Comparison of ENCODE assay signal across 25 cellular contexts in the genomic region with DNA sequence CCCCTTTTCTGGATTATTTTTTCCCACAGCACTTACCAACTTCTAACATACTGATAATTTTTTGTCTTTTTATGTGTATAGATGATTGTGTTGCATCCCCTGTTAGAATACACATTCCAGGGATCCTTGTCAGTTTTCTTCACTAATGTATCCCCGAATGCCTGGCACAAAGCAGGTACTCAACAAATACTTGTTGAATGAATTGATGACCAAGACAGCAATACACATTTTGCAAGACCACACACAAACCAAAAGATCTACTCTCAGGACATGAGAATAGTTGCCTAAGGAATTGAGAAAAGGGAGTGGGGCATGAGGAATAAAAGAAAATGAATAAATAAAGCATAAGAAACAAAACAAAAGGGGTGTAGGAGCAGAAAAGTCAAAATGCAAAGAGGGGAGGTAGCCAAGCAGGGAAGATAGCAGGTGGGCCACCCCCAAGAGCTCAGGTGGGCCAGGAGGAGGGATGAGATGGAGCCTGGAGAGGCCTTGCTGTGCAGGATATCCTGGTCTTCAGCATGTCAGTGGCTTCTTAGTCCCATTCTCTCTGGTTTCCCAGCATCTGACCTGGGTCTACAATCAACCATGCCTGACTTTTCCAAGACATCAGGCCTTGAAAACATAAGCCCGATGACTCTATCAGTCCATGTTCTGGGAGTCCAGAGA.
"Had no signal": no experiment of that assay in that cellular context is flagged by ENCODE, and none has a peak within 500 bp of the region (broad histone marks: within the 10 kb centered on the region; RNA-seq: fewer than 3 reads in every experiment).

No MANE protein-coding gene starts in this region.

- H3K4me3 ChIP-seq: esophagus squamous epithelium, pancreas, psoas muscle, sigmoid colon, thyroid gland, upper lobe of right lung had no signal

- DNase-seq: activated B cell treated with CpG ODN at 0.5 μM for 24 hours; activated CD4-positive, alpha-beta T cell treated with anti-CD3 and anti-CD28 coated beads, Interleukin-2, amount 50 U/mL, for 1 hour; activated CD8-positive, alpha-beta T cell treated with anti-CD3 and anti-CD28 coated beads for 36 hours; activated gamma-delta T cell treated with Interleukin-2 at 50 U/mL for 16 hours; activated T-cell treated with anti-CD3 and anti-CD28 coated beads, Interleukin-2, amount 50 U/mL, for 4 hours; esophagus squamous epithelium; foreskin melanocyte; immature natural killer cell; nucleus accumbens; pancreas; psoas muscle; sigmoid colon; small intestine; stimulated activated CD4-positive, alpha-beta T cell treated with anti-CD3 and anti-CD28 coated beads, Interleukin-4, amount 100 ng/mL, for 24 hours; substantia nigra; T-helper 2 cell; thyroid gland; upper lobe of right lung had no signal

- ATAC-seq: activated CD8-positive, alpha-beta T cell treated with anti-CD3 and anti-CD28 coated beads for 36 hours; activated T-cell treated with anti-CD3 and anti-CD28 coated beads, Interleukin-2, amount 50 U/mL, for 4 hours; activated T-helper 17 cell treated with anti-CD3 and anti-CD28 coated beads, Interleukin-2, amount 50 U/mL, for 72 hours; psoas muscle; stimulated activated effector memory CD8-positive, alpha-beta T cell treated with anti-CD3 and anti-CD28 coated beads, Interleukin-12 subunit alpha, Interleukin-12 subunit beta, amount 100 ng/mL, for 72 hours; upper lobe of right lung had no signal

- H3K4me1 ChIP-seq: pancreas, psoas muscle, sigmoid colon, thyroid gland, upper lobe of right lung had no signal

- H3K9me3 ChIP-seq: esophagus squamous epithelium, pancreas, psoas muscle, sigmoid colon, thyroid gland, upper lobe of right lung had no signal

- H3K27ac ChIP-seq: esophagus squamous epithelium, psoas muscle, sigmoid colon, thyroid gland, upper lobe of right lung had no signal

- H3K9me3 Mint-ChIP-seq: activated B cell treated with CpG ODN at 0.5 μM for 24 hours; activated CD8-positive, alpha-beta T cell treated with anti-CD3 and anti-CD28 coated beads for 36 hours; activated naive CD4-positive, alpha-beta T cell treated with anti-CD3 and anti-CD28 coated beads, Interleukin-2, amount 50 U/mL, for 24 hours; activated T-cell treated with anti-CD3 and anti-CD28 coated beads, Interleukin-2, amount 50 U/mL, for 4 hours; activated T-helper 17 cell treated with anti-CD3 and anti-CD28 coated beads, Interleukin-2, amount 50 U/mL, for 72 hours; central memory CD8-positive, alpha-beta T cell; dendritic cell treated with granulocyte-macrophage colony-stimulating factor and Interleukin-4, amounts not matched to agents 40 ng/mL and 50 ng/mL, for 4 days; immature natural killer cell; memory B cell; stimulated activated effector memory CD8-positive, alpha-beta T cell treated with anti-CD3 and anti-CD28 coated beads, Interleukin-12 subunit alpha, Interleukin-12 subunit beta, amount 100 ng/mL, for 72 hours; stimulated activated naive CD8-positive, alpha-beta T cell treated with anti-CD3 and anti-CD28 coated beads, Interleukin-15, Interleukin-2, amounts not matched to agents 100 ng/mL and 50 ng/mL, for 24 hours had no signal

- H3K36me3 ChIP-seq: esophagus squamous epithelium, pancreas, sigmoid colon, thyroid gland, upper lobe of right lung had no signal

- H3K36me3 Mint-ChIP-seq: activated naive CD4-positive, alpha-beta T cell treated with anti-CD3 and anti-CD28 coated beads, Interleukin-2, amount 50 U/mL, for 24 hours; immature natural killer cell; memory B cell; stimulated activated effector memory CD8-positive, alpha-beta T cell treated with anti-CD3 and anti-CD28 coated beads, Interleukin-12 subunit alpha, Interleukin-12 subunit beta, amount 100 ng/mL, for 72 hours had no signal

- H3K27ac Mint-ChIP-seq: activated B cell treated with CpG ODN at 0.5 μM for 24 hours; activated CD8-positive, alpha-beta T cell treated with anti-CD3 and anti-CD28 coated beads for 36 hours; activated naive CD4-positive, alpha-beta T cell treated with anti-CD3 and anti-CD28 coated beads, Interleukin-2, amount 50 U/mL, for 24 hours; activated T-helper 17 cell treated with anti-CD3 and anti-CD28 coated beads, Interleukin-2, amount 50 U/mL, for 72 hours; dendritic cell treated with granulocyte-macrophage colony-stimulating factor and Interleukin-4, amounts not matched to agents 40 ng/mL and 50 ng/mL, for 4 days; immature natural killer cell; memory B cell; stimulated activated effector memory CD8-positive, alpha-beta T cell treated with anti-CD3 and anti-CD28 coated beads, Interleukin-12 subunit alpha, Interleukin-12 subunit beta, amount 100 ng/mL, for 72 hours; stimulated activated naive CD8-positive, alpha-beta T cell treated with anti-CD3 and anti-CD28 coated beads, Interleukin-15, Interleukin-2, amounts not matched to agents 100 ng/mL and 50 ng/mL, for 24 hours had no signal

- H3K27me3 ChIP-seq: esophagus squamous epithelium, pancreas, sigmoid colon, thyroid gland, upper lobe of right lung had no signal

- H3K4me3 Mint-ChIP-seq: activated B cell treated with CpG ODN at 0.5 μM for 24 hours; activated CD8-positive, alpha-beta T cell treated with anti-CD3 and anti-CD28 coated beads for 36 hours; activated naive CD4-positive, alpha-beta T cell treated with anti-CD3 and anti-CD28 coated beads, Interleukin-2, amount 50 U/mL, for 24 hours; activated T-cell treated with anti-CD3 and anti-CD28 coated beads, Interleukin-2, amount 50 U/mL, for 4 hours; activated T-helper 17 cell treated with anti-CD3 and anti-CD28 coated beads, Interleukin-2, amount 50 U/mL, for 72 hours; central memory CD8-positive, alpha-beta T cell; dendritic cell treated with granulocyte-macrophage colony-stimulating factor and Interleukin-4, amounts not matched to agents 40 ng/mL and 50 ng/mL, for 4 days; immature natural killer cell; memory B cell; stimulated activated effector memory CD8-positive, alpha-beta T cell treated with anti-CD3 and anti-CD28 coated beads, Interleukin-12 subunit alpha, Interleukin-12 subunit beta, amount 100 ng/mL, for 72 hours; stimulated activated naive CD8-positive, alpha-beta T cell treated with anti-CD3 and anti-CD28 coated beads, Interleukin-15, Interleukin-2, amounts not matched to agents 100 ng/mL and 50 ng/mL, for 24 hours had no signal

- H3K27me3 Mint-ChIP-seq: activated B cell treated with CpG ODN at 0.5 μM for 24 hours; activated naive CD4-positive, alpha-beta T cell treated with anti-CD3 and anti-CD28 coated beads, Interleukin-2, amount 50 U/mL, for 24 hours; activated T-helper 17 cell treated with anti-CD3 and anti-CD28 coated beads, Interleukin-2, amount 50 U/mL, for 72 hours; dendritic cell treated with granulocyte-macrophage colony-stimulating factor and Interleukin-4, amounts not matched to agents 40 ng/mL and 50 ng/mL, for 4 days; stimulated activated naive CD8-positive, alpha-beta T cell treated with anti-CD3 and anti-CD28 coated beads, Interleukin-15, Interleukin-2, amounts not matched to agents 100 ng/mL and 50 ng/mL, for 24 hours had no signal

- H3K4me1 Mint-ChIP-seq: activated B cell treated with CpG ODN at 0.5 μM for 24 hours; activated naive CD4-positive, alpha-beta T cell treated with anti-CD3 and anti-CD28 coated beads, Interleukin-2, amount 50 U/mL, for 24 hours; activated T-helper 17 cell treated with anti-CD3 and anti-CD28 coated beads, Interleukin-2, amount 50 U/mL, for 72 hours; central memory CD8-positive, alpha-beta T cell; immature natural killer cell had no signal
